In the genomic region with DNA sequence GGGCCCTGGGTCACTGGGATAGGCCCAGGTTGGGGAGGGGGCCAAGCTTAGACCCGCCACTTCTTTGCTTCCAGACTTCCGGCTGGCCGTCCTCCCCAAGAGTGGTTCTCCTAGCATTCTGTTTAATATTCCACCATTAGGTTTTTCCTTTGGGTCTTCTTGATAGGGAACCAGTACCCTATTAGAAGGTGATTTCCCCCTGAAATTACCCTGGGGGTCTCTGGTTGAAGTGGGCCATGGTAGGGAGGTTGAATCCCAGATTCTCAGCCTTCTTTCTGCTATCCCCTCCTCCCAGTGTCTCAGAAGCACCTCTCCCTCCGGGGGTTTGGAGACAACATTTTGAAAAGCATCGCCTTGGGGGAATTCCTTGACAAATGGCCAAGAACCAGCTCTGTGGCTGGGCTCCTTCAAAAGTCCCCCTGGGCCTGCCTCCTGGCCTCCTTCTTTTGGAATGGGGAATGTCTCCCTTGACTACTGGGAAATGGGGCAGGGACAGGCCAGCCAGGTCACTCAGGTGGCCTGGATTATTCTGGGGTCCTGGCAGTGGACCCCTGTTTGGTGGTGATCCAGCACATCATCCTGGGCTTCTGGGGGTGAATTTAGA, we compare ENCODE assay signal across 1 cellular context.
TF ChIP-seq lines count a peak whose summit lies in the region.

No MANE protein-coding gene starts in this region.

TF ChIP-seq in IMR-90, 13 proteins besides CTCF, POLR2A, EP300 and RAD21 (continued from another document):
- TF ChIP-seq, protein P1, sequence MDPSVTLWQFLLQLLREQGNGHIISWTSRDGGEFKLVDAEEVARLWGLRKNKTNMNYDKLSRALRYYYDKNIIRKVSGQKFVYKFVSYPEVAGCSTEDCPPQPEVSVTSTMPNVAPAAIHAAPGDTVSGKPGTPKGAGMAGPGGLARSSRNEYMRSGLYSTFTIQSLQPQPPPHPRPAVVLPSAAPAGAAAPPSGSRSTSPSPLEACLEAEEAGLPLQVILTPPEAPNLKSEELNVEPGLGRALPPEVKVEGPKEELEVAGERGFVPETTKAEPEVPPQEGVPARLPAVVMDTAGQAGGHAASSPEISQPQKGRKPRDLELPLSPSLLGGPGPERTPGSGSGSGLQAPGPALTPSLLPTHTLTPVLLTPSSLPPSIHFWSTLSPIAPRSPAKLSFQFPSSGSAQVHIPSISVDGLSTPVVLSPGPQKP (IDR thresholded peaks at IDR 0.05; ENCODE audit: borderline replicate concordance, low read depth, low read length) = no peak
- no peak for TF ChIP-seq FOS (IDR thresholded peaks at IDR 0.05; ENCODE audit: low read depth, low read length)
